15 cellular contexts compared by ENCODE assay signal in the genomic region with DNA sequence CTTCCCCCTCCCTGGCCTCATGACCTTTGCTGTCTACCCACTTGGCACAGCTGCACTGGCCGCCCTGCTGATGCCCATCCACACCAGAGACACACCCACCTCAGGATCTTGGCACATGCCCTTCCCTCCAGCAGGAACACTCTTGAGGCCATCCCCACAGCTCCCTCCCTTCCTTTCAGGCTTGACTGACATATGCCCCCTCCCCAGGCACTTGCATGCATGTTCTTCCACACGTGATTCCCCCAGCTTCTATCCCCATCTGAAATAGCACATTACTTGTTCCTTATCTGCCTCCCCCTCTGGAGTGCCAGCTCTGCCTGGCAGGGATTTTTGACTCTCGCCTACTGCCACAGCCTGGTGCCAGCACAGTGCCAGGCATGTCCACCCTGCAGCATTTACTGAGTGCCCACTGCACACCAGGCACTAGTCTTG.
DNase-seq lines count a peak whose midpoint lies in the region; ATAC-seq and TF ChIP-seq lines count a peak whose summit lies in the region.
"Had no signal": no experiment of that assay in that cellular context is flagged by ENCODE, and none has a peak within 500 bp of the region (broad histone marks: within the 10 kb centered on the region; RNA-seq: fewer than 3 reads in every experiment).

No MANE protein-coding gene starts in this region.

- H3K36me3 ChIP-seq in mammary epithelial cell (ENCODE audit: insufficient read depth, low read length) (no peaks in the 10 kb centered on the region), neuronal stem cell (replicated peaks in 1 of 2; ENCODE audit: control insufficient read depth in 2 of 2, insufficient read depth in 2 of 2, low read length in 2 of 2) (no peaks in the 10 kb centered on the region), tibial artery (no peaks in the 10 kb centered on the region)
- H3K36me3 ChIP-seq: BE2C had no signal

- H3K9ac ChIP-seq in mammary epithelial cell (ENCODE audit: insufficient read depth, low read length) (no peak overlapping the region), neuronal stem cell (ENCODE audit: low read depth, low read length, poor library complexity) (peak overlapping the region; percentile 38)

- WGBS in mammary epithelial cell (ENCODE audit: low coverage, missing lambda C conversion rate), result 79% methylated on average over 3 of the region's 3 CpGs
- WGBS in neuronal stem cell (ENCODE audit: extremely low coverage in 2 of 2, insufficient read length in 2 of 2, insufficient replicate concordance in 1 of 2), 2 donors, result no CpG with 5 or more reads among the region's 3 CpGs

- peak overlapping the region; percentile 14 for H2BK12ac ChIP-seq in neuronal stem cell (ENCODE audit: low read length)

- in situ Hi-C loops in mammary epithelial cell (cut with MboI; ENCODE audit: low sequenced_read_pairs in 2 of 2), result no loop called here

- no peak overlapping the region for H3K4ac ChIP-seq in neuronal stem cell (ENCODE audit: low read length)

- H3K27me3 ChIP-seq in mammary epithelial cell (ENCODE audit: insufficient read depth, low read length), result no peaks in the 10 kb centered on the region
- peaks cover 0 to 37% (median 0%) of the 10 kb centered on the region in 3 experiments for H3K27me3 ChIP-seq in neuronal stem cell (ENCODE audit: control insufficient read depth in 3 of 3, insufficient read depth in 3 of 3, low read depth in 1 of 3, low read length in 3 of 3)
- no peaks in the 10 kb centered on the region for H3K27me3 ChIP-seq in tibial artery
- H3K27me3 ChIP-seq: BE2C had no signal

- DNase-seq in mammary epithelial cell, result no peak
- DNase-seq in left ventricle myocardium superior, result peak; percentile 80
- DNase-seq in neuronal stem cell (ENCODE audit: low spot score), result no peak
- peak in 1 of 2 donors; percentile 84 for DNase-seq in tibial artery
- DNase-seq in NCI-H1694 (lab: John Stamatoyannopoulos, UW), result no peak
- DNase-seq in erythroblast (lab: John Stamatoyannopoulos, UW), result no peak
- no peak for DNase-seq in NCI-H2227 treated with DMSO at 0.1 percent for 48 hours (lab: John Stamatoyannopoulos, UW)
- DNase-seq: activated CD4-positive, alpha-beta memory T cell treated with anti-CD3 and anti-CD28 coated beads, Interleukin-2, amount 10 ng/mL, durations not matched to agents 7 days and 5 days; BE2C; naive thymus-derived CD4-positive, alpha-beta T cell; NCI-H146 had no signal

- no peak overlapping the region for H3K23ac ChIP-seq in neuronal stem cell (ENCODE audit: low read depth, low read length, poor library complexity)

- BruUV-seq in mammary epithelial cell (replicated peaks; lab: Mats Ljungman, UMichigan), result no TSS peak

- TF ChIP-seq POLR2A in erythroblast (IDR thresholded peaks at IDR 0.05; ENCODE audit: low read length), result no peak

- H3K27ac ChIP-seq in mammary epithelial cell (ENCODE audit: insufficient read depth, low read depth, low read length) (no peak overlapping the region), neuronal stem cell (replicated peaks; ENCODE audit: low read length) (no peak overlapping the region), tibial artery (peak overlapping the region; percentile 65 to 66)
- H3K27ac ChIP-seq: HL-60 had no signal

- ATAC-seq in left ventricle myocardium superior (peak; percentile 82), GM19023 (IDR thresholded peaks at IDR 0.05; ENCODE audit: unreplicated experiment) (no peak)
- ATAC-seq: HCT116; naive thymus-derived CD4-positive, alpha-beta T cell; stimulated activated memory B cell treated with anti-CD40 and anti-IgM and Interleukin-4, amounts not matched to agents 10 μg/mL and 1 μg/mL and 100 μg/mL, for 72 hours had no signal

- H2BK120ac ChIP-seq in neuronal stem cell (ENCODE audit: low read depth, low read length), result no peak overlapping the region

- H3K4me2 ChIP-seq in mammary epithelial cell (ENCODE audit: insufficient read depth, low read depth, low read length) (no peak overlapping the region), neuronal stem cell (ENCODE audit: insufficient read depth, low read length, poor library complexity, severe bottlenecking) (no peak overlapping the region)

- no peak overlapping the region for H2BK5ac ChIP-seq in neuronal stem cell (ENCODE audit: low read length)

- no peaks in the 10 kb centered on the region for H3K79me1 ChIP-seq in neuronal stem cell (ENCODE audit: low read depth, low read length)

- H3K4me1 ChIP-seq in mammary epithelial cell (ENCODE audit: insufficient read depth, low read length), result peaks cover 54% of the 10 kb centered on the region
- H3K4me1 ChIP-seq in neuronal stem cell (ENCODE audit: control insufficient read depth in 2 of 2, insufficient read depth in 1 of 2, low read depth in 1 of 2, low read length in 2 of 2), result peaks cover 3 to 11% of the 10 kb centered on the region in 2 donors
- peaks cover 0 to 79% (median 50%) of the 10 kb centered on the region in 4 donors for H3K4me1 ChIP-seq in tibial artery
- H3K4me1 ChIP-seq: BE2C had no signal

- intact Hi-C loops in mammary epithelial cell (cut with micrococcal nuclease) (no loop called here), left ventricle myocardium superior (cut with micrococcal nuclease) (no loop called here), tibial artery (cut with DNase I; ENCODE audit: low total_unique reads) (no loop called here)

- H2BK15ac ChIP-seq in neuronal stem cell (ENCODE audit: low read length), result peak overlapping the region; percentile 19

- no peak overlapping the region for H3K14ac ChIP-seq in neuronal stem cell (ENCODE audit: low read length)

- no peak overlapping the region for H3K18ac ChIP-seq in neuronal stem cell (ENCODE audit: low read length)

- no peaks in the 10 kb centered on the region for H3K9me3 ChIP-seq in mammary epithelial cell (replicated peaks; ENCODE audit: insufficient read depth, low read length)
- no peaks in the 10 kb centered on the region for H3K9me3 ChIP-seq in neuronal stem cell (replicated peaks in 1 of 2; ENCODE audit: control insufficient read depth in 2 of 2, insufficient read depth in 1 of 2, low read depth in 1 of 2, low read length in 2 of 2)
- H3K9me3 ChIP-seq in tibial artery, result no peaks in the 10 kb centered on the region
- H3K9me3 ChIP-seq: BE2C had no signal

- dilution Hi-C loops in mammary epithelial cell (cut with HindIII; ENCODE audit: low sequenced_read_pairs), result no loop called here

- no peaks in the 10 kb centered on the region for H4K20me1 ChIP-seq in mammary epithelial cell (ENCODE audit: insufficient read depth, low read length)

- H2AFZ ChIP-seq in mammary epithelial cell (ENCODE audit: low read depth, low read length) (peak overlapping the region; percentile 77), neuronal stem cell (ENCODE audit: low read length) (no peak overlapping the region)

- no peaks in the 10 kb centered on the region for H3K79me2 ChIP-seq in mammary epithelial cell (ENCODE audit: insufficient read depth, low read length)

- CTCF ChIA-PET in mammary epithelial cell (lab: Charles Lee; ENCODE audit: low non-redundant PET), result no interaction called here

- H4K91ac ChIP-seq in neuronal stem cell (ENCODE audit: low read depth, low read length, poor library complexity), result no peak overlapping the region

- H2AK5ac ChIP-seq in neuronal stem cell (ENCODE audit: low read depth, low read length), result peak overlapping the region; percentile 79

- no peak overlapping the region for H4K8ac ChIP-seq in neuronal stem cell (ENCODE audit: low read depth, low read length)

- H3K4me3 ChIP-seq in mammary epithelial cell (replicated peaks in 1 of 3; ENCODE audit: insufficient read depth in 1 of 3, low read depth in 2 of 3, low read length in 3 of 3) (no peak overlapping the region), neuronal stem cell (ENCODE audit: low read length in 2 of 2) (no peak overlapping the region), tibial artery (no peak overlapping the region)

- TF ChIP-seq CTCF in mammary epithelial cell (conservative IDR thresholded peaks at IDR 0.05 in 1 of 2, IDR thresholded peaks at IDR 0.05 in 1 of 2; ENCODE audit: extremely low read depth in 1 of 2, insufficient read depth in 1 of 2, low read depth in 1 of 2, low read length in 2 of 2), result no peak
- no peak for TF ChIP-seq CTCF in tibial artery (IDR thresholded peaks at IDR 0.05)

Comparison
In these comparisons a context has a peak if more than half of its experiments do, and no peak if none do; other contexts are left out.
1. H3K27ac ChIP-seq: peak in tibial artery (2 of 2); none in mammary epithelial cell (single experiment) and neuronal stem cell (single experiment).